ENCODE assay signal across 22 cellular contexts in genomic region chr5:160479220-160479619, GRCh38. TPM values are rescaled to one million over a fixed set of nuclear protein-coding genes. Genes with fewer than 3 reads are reported as not detected.
DNase-seq lines count a peak whose midpoint lies in the region; ATAC-seq, FAIRE-seq and TF ChIP-seq lines count a peak whose summit lies in the region.
"Had no signal": no experiment of that assay in that cellular context is flagged by ENCODE, and none has a peak within 500 bp of the region (broad histone marks: within the 10 kb centered on the region; RNA-seq: fewer than 3 reads in every experiment).

No MANE protein-coding gene starts in this region.

- no TSS peak for BruUV-seq in endothelial cell of umbilical vein (replicated peaks; lab: Mats Ljungman, UMichigan)

- DNase-seq in CD4-positive, alpha-beta memory T cell = no peak
- DNase-seq in GM12891 (ENCODE audit: insufficient read length, low spot score) (no peak), T-helper 17 cell (no peak), endothelial cell of umbilical vein (ENCODE audit: low read depth, low spot score) (no peak), D341Med (ENCODE audit: low spot score) (no peak), prostate gland (ENCODE audit: low spot score) (no peak), RPMI8226 (no peak)
- DNase-seq: activated CD8-positive, alpha-beta T cell treated with anti-CD3 and anti-CD28 coated beads, Interleukin-2, amount 10 ng/mL, durations not matched to agents 7 days and 5 days; AML-193; cortex of kidney; heart right ventricle; immature natural killer cell; left lung; midbrain; NCI-H1417; NCI-H526; Right ventricle myocardium superior; small intestine; stimulated activated CD4-positive, alpha-beta T cell treated with anti-CD3 and anti-CD28 coated beads, Interleukin-2, amount 100 ng/mL, for 48 hours; upper lobe of left lung had no signal

- H3K9me3 ChIP-seq in CD4-positive, alpha-beta memory T cell (ENCODE audit: control insufficient read depth in 1 of 2, low read length in 2 of 2) = no peaks in the 10 kb centered on the region
- H3K9me3 ChIP-seq in T-helper 17 cell (ENCODE audit: control insufficient read depth, low read length, poor library complexity, severe bottlenecking) (no peaks in the 10 kb centered on the region), endothelial cell of umbilical vein (replicated peaks; ENCODE audit: control insufficient read depth, insufficient read depth, low read length) (no peaks in the 10 kb centered on the region), prostate gland (no peaks in the 10 kb centered on the region)
- H3K9me3 ChIP-seq: breast epithelium, heart right ventricle, left lung, upper lobe of left lung had no signal

- H3K4me1 Mint-ChIP-seq in CD4-positive, alpha-beta memory T cell = peaks cover 36 to 85% (median 52%) of the 10 kb centered on the region in 4 donors
- peaks cover 33% of the 10 kb centered on the region for H3K4me1 Mint-ChIP-seq in T-helper 17 cell

- no peak overlapping the region for H2AFZ ChIP-seq in endothelial cell of umbilical vein (ENCODE audit: low read depth, low read length)

- H3K4me1 ChIP-seq in CD4-positive, alpha-beta memory T cell (ENCODE audit: insufficient read depth, low read length) = peaks cover 71% of the 10 kb centered on the region
- peaks cover 41% of the 10 kb centered on the region for H3K4me1 ChIP-seq in endothelial cell of umbilical vein (ENCODE audit: control insufficient read depth, extremely low read depth, insufficient read depth, low read length)
- no peaks in the 10 kb centered on the region for H3K4me1 ChIP-seq in prostate gland (replicated peaks)
- H3K4me1 ChIP-seq: breast epithelium, upper lobe of left lung had no signal

- peak overlapping the region in 5 of 7 donors; percentile 24 to 94 (median 61) for H3K27ac Mint-ChIP-seq in CD4-positive, alpha-beta memory T cell
- H3K27ac Mint-ChIP-seq in T-helper 17 cell = peak overlapping the region; percentile 93
- H3K27ac Mint-ChIP-seq: activated CD8-positive, alpha-beta T cell treated with anti-CD3 and anti-CD28 coated beads, Interleukin-2, amount 10 ng/mL, durations not matched to agents 7 days and 5 days had no signal

- peaks cover 61% of the 10 kb centered on the region for H3K79me2 ChIP-seq in endothelial cell of umbilical vein (ENCODE audit: control insufficient read depth, insufficient read depth, low read length)

- H3K9me1 ChIP-seq in endothelial cell of umbilical vein (replicated peaks; ENCODE audit: control insufficient read depth, extremely low read depth, insufficient read depth, low read length) = no peaks in the 10 kb centered on the region

- H3K9me3 Mint-ChIP-seq in CD4-positive, alpha-beta memory T cell = no peaks in the 10 kb centered on the region
- H3K9me3 Mint-ChIP-seq: immature natural killer cell, neural crest cell had no signal

- H3K27me3 ChIP-seq in CD4-positive, alpha-beta memory T cell (ENCODE audit: insufficient read depth, low read length) = no peaks in the 10 kb centered on the region
- H3K27me3 ChIP-seq in endothelial cell of umbilical vein (ENCODE audit: control insufficient read depth in 2 of 2, insufficient read depth in 2 of 2, low read length in 2 of 2) = no peaks in the 10 kb centered on the region
- no peaks in the 10 kb centered on the region for H3K27me3 ChIP-seq in prostate gland (replicated peaks; ENCODE audit: insufficient read depth)
- H3K27me3 ChIP-seq: breast epithelium, heart right ventricle, left lung, upper lobe of left lung had no signal

- TF ChIP-seq CTCF in endothelial cell of umbilical vein (IDR thresholded peaks at IDR 0.05; ENCODE audit: extremely low read depth in 1 of 2, insufficient read depth in 1 of 2, low read depth in 1 of 2, low read length in 2 of 2) (no peak), prostate gland (IDR thresholded peaks at IDR 0.05) (no peak)

- POLR2A ChIA-PET in CD4-positive, alpha-beta memory T cell (lab: Charles Lee; ENCODE audit: partially characterized antibody) = interaction anchor here (3.5 kb wide), 1 partner anchor 11 kb away, joined by 35 read pairs; no protein-coding TSS in a partner anchor
- POLR2A ChIA-PET in endothelial cell of umbilical vein (lab: Charles Lee) = no interaction called here

- no peaks in the 10 kb centered on the region for H3K36me3 ChIP-seq in CD4-positive, alpha-beta memory T cell (ENCODE audit: insufficient read depth, low read length)
- H3K36me3 ChIP-seq in endothelial cell of umbilical vein (ENCODE audit: control insufficient read depth in 2 of 2, extremely low read depth in 1 of 2, insufficient read depth in 2 of 2, low read length in 2 of 2) (no peaks in the 10 kb centered on the region), prostate gland (no peaks in the 10 kb centered on the region)
- H3K36me3 ChIP-seq: breast epithelium, heart right ventricle, left lung, upper lobe of left lung had no signal

- H3K27ac ChIP-seq in CD4-positive, alpha-beta memory T cell (ENCODE audit: low read depth, low read length) = no peak overlapping the region
- H3K27ac ChIP-seq in endothelial cell of umbilical vein (ENCODE audit: insufficient read depth, low read depth, low read length) (peak overlapping the region; percentile 84), prostate gland (no peak overlapping the region)
- H3K27ac ChIP-seq: breast epithelium, heart right ventricle, left lung, upper lobe of left lung had no signal

- no peaks in the 10 kb centered on the region for H3K27me3 Mint-ChIP-seq in CD4-positive, alpha-beta memory T cell
- no peaks in the 10 kb centered on the region for H3K27me3 Mint-ChIP-seq in T-helper 17 cell

- TF ChIP-seq POLR2A in GM12891 (IDR thresholded peaks at IDR 0.05; ENCODE audit: low read depth, low read length) (peak; percentile 22; the same call in 1 of the 2 replicates), endothelial cell of umbilical vein (IDR thresholded peaks at IDR 0.05; ENCODE audit: low read depth, low read length) (no peak), prostate gland (IDR thresholded peaks at IDR 0.05) (no peak)

- H3K4me3 Mint-ChIP-seq in CD4-positive, alpha-beta memory T cell = peak overlapping the region in 3 of 8 donors; percentile 15 to 81 (median 17)
- no peak overlapping the region for H3K4me3 Mint-ChIP-seq in T-helper 17 cell
- H3K4me3 Mint-ChIP-seq: activated CD8-positive, alpha-beta T cell treated with anti-CD3 and anti-CD28 coated beads, Interleukin-2, amount 10 ng/mL, durations not matched to agents 7 days and 5 days; immature natural killer cell; neural crest cell had no signal

- 89% methylated on average over 3 of the region's 3 CpGs for WGBS in prostate gland

- no peak overlapping the region for H3K9ac ChIP-seq in endothelial cell of umbilical vein (replicated peaks; ENCODE audit: extremely low read depth, insufficient read depth, low read length)

- peaks cover 4 to 17% of the 10 kb centered on the region in 2 donors for H3K36me3 Mint-ChIP-seq in CD4-positive, alpha-beta memory T cell
- H3K36me3 Mint-ChIP-seq in T-helper 17 cell (ENCODE audit: low read depth) = peaks cover 5% of the 10 kb centered on the region

- no peaks in the 10 kb centered on the region for H4K20me1 ChIP-seq in endothelial cell of umbilical vein (replicated peaks; ENCODE audit: control insufficient read depth, extremely low read depth, insufficient read depth, low read length)

- dilution Hi-C loops in endothelial cell of umbilical vein (cut with MboI; ENCODE audit: extremely low pct_ligation_motif_present, low sequenced_read_pairs) = no loop called here

- no peak for FAIRE-seq in GM12891 (lab: Jason Lieb, UNC)
- no peak for FAIRE-seq in endothelial cell of umbilical vein (lab: Jason Lieb, UNC)
- FAIRE-seq: small intestine had no signal

- no peak for ATAC-seq in T-helper 17 cell
- ATAC-seq: activated CD8-positive, alpha-beta T cell treated with anti-CD3 and anti-CD28 coated beads, Interleukin-2, amount 10 ng/mL, durations not matched to agents 7 days and 5 days; heart right ventricle; left lung had no signal

- CTCF ChIA-PET in CD4-positive, alpha-beta memory T cell (lab: Charles Lee; ENCODE audit: partially characterized antibody) = interaction anchor here (2.1 to 5.5 kb wide), 3 partner anchors 11 to 41 kb away, joined by 9 to 29 read pairs (median 11); no protein-coding TSS in a partner anchor
- CTCF ChIA-PET in endothelial cell of umbilical vein (lab: Charles Lee) = interaction anchor here (0.7 to 7.9 kb wide), 3 partner anchors 13 to 1554 kb away, joined by 3 to 46 read pairs (median 4); no protein-coding TSS in a partner anchor

- intact Hi-C loops in CD4-positive, alpha-beta memory T cell (cut with micrococcal nuclease) = no loop called here
- intact Hi-C loops in endothelial cell of umbilical vein (cut with micrococcal nuclease) = no loop called here
- intact Hi-C loops in prostate gland (cut with DNase I) = no loop called here

- H3K4me2 ChIP-seq in endothelial cell of umbilical vein (ENCODE audit: insufficient read depth, low read length) = no peak overlapping the region

- H3K4me3 ChIP-seq in CD4-positive, alpha-beta memory T cell (ENCODE audit: low read length in 2 of 2) = no peak overlapping the region
- H3K4me3 ChIP-seq in endothelial cell of umbilical vein (replicated peaks in 1 of 3; ENCODE audit: insufficient read depth in 1 of 3, low read depth in 1 of 3, low read length in 3 of 3) = no peak overlapping the region
- no peak overlapping the region for H3K4me3 ChIP-seq in prostate gland
- H3K4me3 ChIP-seq: breast epithelium, heart right ventricle, left lung, upper lobe of left lung had no signal

TF ChIP-seq in GM12891, 5 proteins besides CTCF, POLR2A, EP300 and RAD21 (continues in another document):
- TF ChIP-seq TAF1 (IDR thresholded peaks at IDR 0.05; ENCODE audit: low read depth, low read length) (no peak), SPI1 (IDR thresholded peaks at IDR 0.05; ENCODE audit: low read depth, low read length) (no peak)

TF ChIP-seq in endothelial cell of umbilical vein, 7 proteins besides CTCF, POLR2A, EP300 and RAD21 (continues in another document):
- TF ChIP-seq MYC (IDR thresholded peaks at IDR 0.05; ENCODE audit: low read depth, low read length) (no peak), MAX (IDR thresholded peaks at IDR 0.05; ENCODE audit: insufficient read depth, insufficient read length) (no peak)

RNA-seq across cellular contexts. Expression of gene PTTG1, which starts 57.6 kb away (rescaled TPM):
- total RNA-seq in CD4-positive, alpha-beta memory T cell = 10 to 100 TPM in 1 of 2 experiments, 1 to 10 TPM in 1; 9.2 to 11.7 TPM
- 10 to 100 TPM; 19.9 to 20.2 TPM for polyA plus RNA-seq in CD4-positive, alpha-beta memory T cell
- 176 TPM for polyA plus RNA-seq in GM12891 (2012; ENCODE audit: low read depth, missing spikeins)
- 10 to 100 TPM; 13.9 to 16.0 TPM for total RNA-seq in T-helper 17 cell
- 139 and 140 TPM in 2 replicates for total RNA-seq in endothelial cell of umbilical vein
- polyA plus RNA-seq in endothelial cell of umbilical vein = 157 and 173 TPM in 2 replicates
- 355 and 421 TPM in 2 replicates for polyA plus RNA-seq in endothelial cell of umbilical vein (2011; cell fraction: cytosol; rRNA removed)
- 182 and 233 TPM in 2 replicates for polyA plus RNA-seq in endothelial cell of umbilical vein (2011; cell fraction: nucleus; rRNA removed)
- 83.1 and 154 TPM in 2 replicates for polyA plus RNA-seq in endothelial cell of umbilical vein (2012)
- polyA minus RNA-seq in endothelial cell of umbilical vein = 43.8 and 47.2 TPM in 2 replicates
- 57.7 TPM for polyA minus RNA-seq in endothelial cell of umbilical vein (2011; cell fraction: cytosol; rRNA and poly(A)+ RNA removed)
- 18.0 and 28.6 TPM in 2 replicates for polyA minus RNA-seq in endothelial cell of umbilical vein (2011; cell fraction: nucleus; rRNA and poly(A)+ RNA removed)
- 10 to 100 TPM in 1 of 2 donors, 1 to 10 TPM in 1; 4.3 to 44.9 TPM for total RNA-seq in prostate gland
